ENCODE assay signal across 18 cellular contexts in genomic region chr2:220855296-220855695, GRCh38.
DNase-seq lines count a peak whose midpoint lies in the region; ATAC-seq and TF ChIP-seq lines count a peak whose summit lies in the region.
"Had no signal": no experiment of that assay in that cellular context is flagged by ENCODE, and none has a peak within 500 bp of the region (broad histone marks: within the 10 kb centered on the region; RNA-seq: fewer than 3 reads in every experiment).

No MANE protein-coding gene starts in this region.

- ATAC-seq in heart left ventricle (peak; percentile 93 to 96 (median 94)), sciatic nerve (peak; percentile 28), HG02885 (IDR thresholded peaks at IDR 0.05; ENCODE audit: poor library complexity, unreplicated experiment) (no peak)
- ATAC-seq: activated T-helper 17 cell treated with anti-CD3 and anti-CD28 coated beads, Interleukin-2, amount 50 U/mL, for 72 hours; HCT116 had no signal

- H3K27me3 ChIP-seq in heart left ventricle: no peaks in the 10 kb centered on the region
- H3K27me3 ChIP-seq: BLaER1 treated with 17β-estradiol and CSF1 and Interleukin-3, amounts not matched to agents 10 nM and 100 nM; dorsolateral prefrontal cortex had no signal

- H3K4me3 ChIP-seq in heart left ventricle: no peak overlapping the region
- H3K4me3 ChIP-seq: BLaER1 treated with 17β-estradiol and CSF1 and Interleukin-3, amounts not matched to agents 10 nM and 100 nM; dorsolateral prefrontal cortex; PC-9 had no signal

- no peaks in the 10 kb centered on the region for H3K36me3 ChIP-seq in heart left ventricle
- H3K36me3 ChIP-seq: BLaER1 treated with 17β-estradiol and CSF1 and Interleukin-3, amounts not matched to agents 10 nM and 100 nM had no signal

- TF ChIP-seq POLR2A in heart left ventricle (IDR thresholded peaks at IDR 0.05): no peak

- no peaks in the 10 kb centered on the region for H3K9me3 ChIP-seq in heart left ventricle
- H3K9me3 ChIP-seq: BLaER1 treated with 17β-estradiol and CSF1 and Interleukin-3, amounts not matched to agents 10 nM and 100 nM had no signal

- no peak overlapping the region for H3K27ac ChIP-seq in heart left ventricle
- H3K27ac ChIP-seq: BLaER1 treated with 17β-estradiol and CSF1 and Interleukin-3, amounts not matched to agents 10 nM and 100 nM; dorsolateral prefrontal cortex; PC-9; VCaP had no signal

- intact Hi-C loops in heart left ventricle (cut with DNase I): loop anchor here in 1 of 10 donors (10.0 kb wide), 1 partner anchor 160 kb away; no protein-coding TSS in a partner anchor
- intact Hi-C loops in sciatic nerve (cut with DNase I): no loop called here

- DNase-seq in MV-4-11 (lab: John Stamatoyannopoulos, UW) (peak; percentile 65), amniotic epithelial cell (ENCODE audit: low read depth) (peak; percentile 66), heart left ventricle (peak in 4 of 5 donors; percentile 33 to 49 (median 41)), sciatic nerve (ENCODE audit: low spot score) (no peak), superior temporal gyrus (ENCODE audit: extremely low spot score) (no peak), NK-92 (lab: John Stamatoyannopoulos, UW; ENCODE audit: unreplicated experiment) (no peak)
- DNase-seq: activated CD8-positive, alpha-beta memory T cell treated with anti-CD3 and anti-CD28 coated beads for 24 hours; anterior cingulate cortex; dorsolateral prefrontal cortex; midbrain; NCI-H1417 treated with DMSO at 0.1 percent for 48 hours; NCI-H510A; PC-9 had no signal

- TF ChIP-seq CTCF in heart left ventricle (IDR thresholded peaks at IDR 0.05): no peak

- peaks cover 0 to 24% (median 7%) of the 10 kb centered on the region in 12 donors for H3K4me1 ChIP-seq in heart left ventricle

- WGBS in heart left ventricle, 4 donors: 10 to 24% (median 20%) methylated on average over 2 of the region's 2 CpGs

Comparison
In these comparisons a context has a peak if more than half of its experiments do, and no peak if none do; other contexts are left out.
1. DNase-seq: peak in MV-4-11 (single experiment), amniotic epithelial cell (single experiment) and heart left ventricle (4 of 5); none in sciatic nerve (single experiment), superior temporal gyrus (single experiment) and NK-92 (single experiment).